In genomic region chr11:19842505-19842904, GRCh38 we compare ENCODE assay signal across 1 cellular context.
TF ChIP-seq lines count a peak whose summit lies in the region.

No MANE protein-coding gene starts in this region.

TF ChIP-seq in IMR-90, 13 proteins besides CTCF, POLR2A, EP300 and RAD21 (continued from another document):
- TF ChIP-seq, protein P1, sequence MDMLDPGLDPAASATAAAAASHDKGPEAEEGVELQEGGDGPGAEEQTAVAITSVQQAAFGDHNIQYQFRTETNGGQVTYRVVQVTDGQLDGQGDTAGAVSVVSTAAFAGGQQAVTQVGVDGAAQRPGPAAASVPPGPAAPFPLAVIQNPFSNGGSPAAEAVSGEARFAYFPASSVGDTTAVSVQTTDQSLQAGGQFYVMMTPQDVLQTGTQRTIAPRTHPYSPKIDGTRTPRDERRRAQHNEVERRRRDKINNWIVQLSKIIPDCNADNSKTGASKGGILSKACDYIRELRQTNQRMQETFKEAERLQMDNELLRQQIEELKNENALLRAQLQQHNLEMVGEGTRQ (IDR thresholded peaks at IDR 0.05; ENCODE audit: low read depth, low read length), result no peak
- no peak for TF ChIP-seq BHLHE40 (IDR thresholded peaks at IDR 0.05; ENCODE audit: low read depth, low read length)
- TF ChIP-seq MAFK (IDR thresholded peaks at IDR 0.05; ENCODE audit: low read depth, low read length), result no peak
- no peak for TF ChIP-seq NFE2L2 (IDR thresholded peaks at IDR 0.05; ENCODE audit: low read depth, low read length)
- no peak for TF ChIP-seq CHD1 (IDR thresholded peaks at IDR 0.05; ENCODE audit: low read depth, low read length)
- no peak for TF ChIP-seq MAZ (IDR thresholded peaks at IDR 0.05; ENCODE audit: borderline replicate concordance, low read depth, low read length)
- TF ChIP-seq FOS (IDR thresholded peaks at IDR 0.05; ENCODE audit: low read depth, low read length), result no peak
